ENCODE assay signal across 12 cellular contexts in the genomic region with DNA sequence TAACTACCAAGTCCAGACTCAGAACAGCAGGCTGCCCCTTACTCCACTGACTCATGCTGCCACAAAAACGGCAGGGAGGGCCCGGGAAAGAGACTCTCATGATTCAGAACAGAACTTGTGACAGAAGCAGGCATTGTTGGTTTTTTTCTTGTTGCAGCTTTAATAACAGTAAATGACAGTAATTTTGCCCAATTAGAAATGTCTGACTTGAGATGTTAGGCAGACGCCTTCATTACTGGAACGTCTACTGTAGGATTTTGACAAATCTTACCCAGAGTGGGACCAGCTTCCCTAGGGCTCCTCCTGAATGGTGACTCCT.
DNase-seq lines count a peak whose midpoint lies in the region; ATAC-seq and TF ChIP-seq lines count a peak whose summit lies in the region.
"Had no signal": no experiment of that assay in that cellular context is flagged by ENCODE, and none has a peak within 500 bp of the region (broad histone marks: within the 10 kb centered on the region; RNA-seq: fewer than 3 reads in every experiment).

No MANE protein-coding gene starts in this region.

- H4K91ac ChIP-seq in mesenchymal stem cell (ENCODE audit: low read length) = no peak overlapping the region

- dilution Hi-C loops in mammary epithelial cell (cut with HindIII; ENCODE audit: low sequenced_read_pairs) = no loop called here

- TF ChIP-seq CTCF in mammary epithelial cell (conservative IDR thresholded peaks at IDR 0.05 in 1 of 2, IDR thresholded peaks at IDR 0.05 in 1 of 2; ENCODE audit: extremely low read depth in 1 of 2, insufficient read depth in 1 of 2, low read depth in 1 of 2, low read length in 2 of 2) (no peak), WERI-Rb-1 (IDR thresholded peaks at IDR 0.05; ENCODE audit: low read depth, low read length) (no peak)

- no peak overlapping the region for H2BK120ac ChIP-seq in mesenchymal stem cell (ENCODE audit: low read depth, low read length)

- no peak for ATAC-seq in GM21737 (IDR thresholded peaks at IDR 0.05; ENCODE audit: unreplicated experiment)
- ATAC-seq: activated T-cell treated with anti-CD3 and anti-CD28 coated beads, Interleukin-2, amount 50 U/mL, for 72 hours had no signal

- H3K4me2 ChIP-seq in mammary epithelial cell (ENCODE audit: insufficient read depth, low read depth, low read length) (peak overlapping the region; percentile 78), mesenchymal stem cell (ENCODE audit: low read length, poor library complexity, severe bottlenecking) (no peak overlapping the region)
- H3K4me2 ChIP-seq: BLaER1 had no signal

- H4K20me1 ChIP-seq in mammary epithelial cell (ENCODE audit: insufficient read depth, low read length) = no peaks in the 10 kb centered on the region
- H4K20me1 ChIP-seq: BLaER1 had no signal

- CTCF ChIA-PET in mammary epithelial cell (lab: Charles Lee; ENCODE audit: low non-redundant PET) = no interaction called here

- H3K27me3 ChIP-seq in ACC112 (ENCODE audit: insufficient read depth, low read length) = no peaks in the 10 kb centered on the region
- no peaks in the 10 kb centered on the region for H3K27me3 ChIP-seq in mammary epithelial cell (ENCODE audit: insufficient read depth, low read length)
- H3K27me3 ChIP-seq in mesenchymal stem cell (ENCODE audit: control insufficient read depth in 1 of 2, insufficient read depth in 1 of 2, low read length in 2 of 2) = no peaks in the 10 kb centered on the region
- H3K27me3 ChIP-seq in WERI-Rb-1 (ENCODE audit: insufficient read depth, low read depth, severe bottlenecking) = no peaks in the 10 kb centered on the region
- H3K27me3 ChIP-seq: BLaER1 had no signal

- H3K4ac ChIP-seq in mesenchymal stem cell (ENCODE audit: low read depth in 1 of 2, low read length in 2 of 2) = no peak overlapping the region

- H3K27ac ChIP-seq in ACC112 (ENCODE audit: low read depth, low read length) (peak overlapping the region; percentile 56), mammary epithelial cell (ENCODE audit: insufficient read depth, low read depth, low read length) (peak overlapping the region; percentile 82), mesenchymal stem cell (ENCODE audit: low read length, poor library complexity, severe bottlenecking) (peak overlapping the region; percentile 81), WERI-Rb-1 (no peak overlapping the region)
- H3K27ac ChIP-seq: BLaER1, SK-N-MC had no signal

- H3K9me3 ChIP-seq in mammary epithelial cell (replicated peaks; ENCODE audit: insufficient read depth, low read length) (no peaks in the 10 kb centered on the region), mesenchymal stem cell (ENCODE audit: control insufficient read depth, low read length) (no peaks in the 10 kb centered on the region), WERI-Rb-1 (ENCODE audit: severe bottlenecking) (no peaks in the 10 kb centered on the region)
- H3K9me3 ChIP-seq: BLaER1 had no signal

- no peaks in the 10 kb centered on the region for H3K36me3 ChIP-seq in ACC112 (ENCODE audit: insufficient read depth, low read length)
- no peaks in the 10 kb centered on the region for H3K36me3 ChIP-seq in mammary epithelial cell (ENCODE audit: insufficient read depth, low read length)
- no peaks in the 10 kb centered on the region for H3K36me3 ChIP-seq in mesenchymal stem cell (ENCODE audit: control insufficient read depth in 1 of 2, insufficient read depth in 2 of 2, low read depth in 1 of 2, low read length in 2 of 2)
- H3K36me3 ChIP-seq in WERI-Rb-1 = no peaks in the 10 kb centered on the region
- H3K36me3 ChIP-seq: BLaER1 had no signal

- H3K4me3 ChIP-seq in ACC112 (ENCODE audit: low read depth, low read length) = no peak overlapping the region
- H3K4me3 ChIP-seq in mammary epithelial cell (replicated peaks in 1 of 3; ENCODE audit: insufficient read depth in 1 of 3, low read depth in 2 of 3, low read length in 3 of 3) = no peak overlapping the region
- H3K4me3 ChIP-seq in mesenchymal stem cell (ENCODE audit: insufficient read depth in 1 of 2, low read depth in 1 of 2, low read length in 2 of 2) = no peak overlapping the region
- H3K4me3 ChIP-seq in WERI-Rb-1 (ENCODE audit: low read depth, low read length) = no peak overlapping the region
- H3K4me3 ChIP-seq: BLaER1, SK-N-MC had no signal

- no peak overlapping the region for H2AK5ac ChIP-seq in mesenchymal stem cell (ENCODE audit: low read length, severe bottlenecking)

- BruUV-seq in mammary epithelial cell (replicated peaks; lab: Mats Ljungman, UMichigan) = no TSS peak

- H2BK5ac ChIP-seq in mesenchymal stem cell (ENCODE audit: low read depth, low read length, poor library complexity, severe bottlenecking) = no peak overlapping the region

- H3K23ac ChIP-seq in mesenchymal stem cell (ENCODE audit: low read length in 2 of 2) = no peak overlapping the region

- no peak overlapping the region for H4K8ac ChIP-seq in mesenchymal stem cell (ENCODE audit: low read length)

- H3K14ac ChIP-seq in mesenchymal stem cell (ENCODE audit: low read length in 2 of 2) = no peak overlapping the region

- no peak overlapping the region for H2BK15ac ChIP-seq in mesenchymal stem cell (ENCODE audit: low read depth, poor library complexity, severe bottlenecking)

- H3K4me1 ChIP-seq in ACC112 (ENCODE audit: control insufficient read depth, insufficient read depth, low read length, unreplicated experiment) = peaks cover 13% of the 10 kb centered on the region
- peaks cover 32% of the 10 kb centered on the region for H3K4me1 ChIP-seq in mammary epithelial cell (ENCODE audit: insufficient read depth, low read length)
- H3K4me1 ChIP-seq in mesenchymal stem cell (ENCODE audit: control insufficient read depth, insufficient read depth, low read depth, low read length) = peaks cover 6% of the 10 kb centered on the region
- H3K4me1 ChIP-seq: BLaER1 had no signal

- in situ Hi-C loops in mammary epithelial cell (cut with MboI; ENCODE audit: low sequenced_read_pairs in 2 of 2) = no loop called here

- H3K79me2 ChIP-seq in ACC112 (ENCODE audit: control insufficient read depth, insufficient read depth, low read length, unreplicated experiment) (no peaks in the 10 kb centered on the region), mammary epithelial cell (ENCODE audit: insufficient read depth, low read length) (no peaks in the 10 kb centered on the region)

- H3K9ac ChIP-seq in mammary epithelial cell (ENCODE audit: insufficient read depth, low read length) = peak overlapping the region; percentile 36
- peak overlapping the region; percentile 80 for H3K9ac ChIP-seq in mesenchymal stem cell (ENCODE audit: low read length)
- H3K9ac ChIP-seq: BLaER1 had no signal

- 2% methylated on average over 4 of the region's 4 CpGs for WGBS in mammary epithelial cell (ENCODE audit: low coverage, missing lambda C conversion rate)
- WGBS in mesenchymal stem cell = 11% methylated on average over 4 of the region's 4 CpGs

- DNase-seq in HT1080 (ENCODE audit: low read depth) (peak; percentile 98), mammary epithelial cell (peak; percentile 98), mesenchymal stem cell (peak; percentile 94), WERI-Rb-1 (no peak), D341Med (ENCODE audit: low spot score) (no peak), dermis blood vessel endothelial cell (no peak)
- DNase-seq: activated T-cell treated with anti-CD3 and anti-CD28 coated beads, Interleukin-2, amount 50 U/mL, for 72 hours; NCI-H1105 treated with DMSO at 0.1 percent for 48 hours had no signal

- no peak overlapping the region for H2BK12ac ChIP-seq in mesenchymal stem cell (ENCODE audit: low read length in 2 of 2)

- peaks cover 30% of the 10 kb centered on the region for H3K79me1 ChIP-seq in mesenchymal stem cell (replicated peaks; ENCODE audit: low read length, poor library complexity, severe bottlenecking)

- intact Hi-C loops in mammary epithelial cell (cut with micrococcal nuclease) = no loop called here

- H3K18ac ChIP-seq in mesenchymal stem cell (ENCODE audit: low read depth in 1 of 2, low read length in 2 of 2) = no peak overlapping the region

- H2AFZ ChIP-seq in ACC112 (ENCODE audit: low read length, unreplicated experiment) (peak overlapping the region; percentile 88), mammary epithelial cell (ENCODE audit: low read depth, low read length) (peak overlapping the region; percentile 42), mesenchymal stem cell (ENCODE audit: low read depth, low read length) (no peak overlapping the region)

Comparison
In these comparisons a context has a peak if more than half of its experiments do, and no peak if none do; other contexts are left out.
1. DNase-seq: peak in HT1080 (single experiment), mammary epithelial cell (single experiment) and mesenchymal stem cell (single experiment); none in WERI-Rb-1 (single experiment), D341Med (single experiment) and dermis blood vessel endothelial cell (single experiment).